ENCODE assay signal across 20 cellular contexts in the genomic region with DNA sequence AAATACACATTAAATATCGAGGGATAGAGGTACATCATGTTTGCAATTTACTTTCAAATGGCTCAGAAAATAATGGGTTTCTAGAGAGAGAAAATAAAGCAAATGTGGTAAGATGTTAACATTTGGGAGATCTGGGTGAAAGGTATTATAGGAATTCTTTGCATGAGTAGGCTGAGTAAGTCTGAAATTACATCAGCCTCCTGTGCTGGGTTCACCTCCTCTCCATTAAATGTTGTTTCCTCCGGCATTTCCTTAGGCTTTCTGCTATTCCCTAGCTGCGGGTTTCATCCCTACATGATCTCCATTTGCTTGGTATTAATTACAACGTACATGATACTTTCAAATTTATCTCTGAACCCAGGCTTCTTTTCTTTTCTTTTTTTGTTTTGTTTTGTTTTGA. TPM values are rescaled to one million over a fixed set of nuclear protein-coding genes. Genes with fewer than 3 reads are reported as not detected.
"Had no signal": no experiment of that assay in that cellular context is flagged by ENCODE, and none has a peak within 500 bp of the region (broad histone marks: within the 10 kb centered on the region; RNA-seq: fewer than 3 reads in every experiment).

No MANE protein-coding gene starts in this region.

- H3K27ac ChIP-seq: esophagus muscularis mucosa, neural progenitor cell, pancreas, tibial artery, vagina had no signal

- H3K4me1 ChIP-seq: tibial artery had no signal

- DNase-seq: activated naive CD4-positive, alpha-beta T cell treated with anti-CD3 and anti-CD28 coated beads for 36 hours; activated naive CD8-positive, alpha-beta T cell treated with anti-CD3 and anti-CD28 coated beads, Interleukin-2, amount 50 U/mL, for 24 hours; central memory CD4-positive, alpha-beta T cell; cortex of kidney; effector CD4-positive, alpha-beta T cell; foreskin melanocyte; left cardiac atrium; midbrain; pancreas; T-helper 1 cell; T1000; tibial artery had no signal

- ATAC-seq: activated CD4-positive, CD25-positive, alpha-beta regulatory T cell treated with anti-CD3 and anti-CD28 coated beads, Interleukin-2, amount 50 U/mL, for 24 hours; activated naive CD8-positive, alpha-beta T cell treated with anti-CD3 and anti-CD28 coated beads, Interleukin-2, amount 50 U/mL, for 24 hours; left cardiac atrium; pancreas; stimulated activated effector memory CD8-positive, alpha-beta T cell treated with anti-CD3 and anti-CD28 coated beads, Interleukin-12 subunit alpha, Interleukin-12 subunit beta, amount 100 ng/mL, for 72 hours had no signal

- H3K4me1 Mint-ChIP-seq: activated naive CD8-positive, alpha-beta T cell treated with anti-CD3 and anti-CD28 coated beads, Interleukin-2, amount 50 U/mL, for 24 hours; stimulated activated effector memory CD8-positive, alpha-beta T cell treated with anti-CD3 and anti-CD28 coated beads, Interleukin-12 subunit alpha, Interleukin-12 subunit beta, amount 100 ng/mL, for 72 hours had no signal

- H3K27me3 Mint-ChIP-seq: activated naive CD8-positive, alpha-beta T cell treated with anti-CD3 and anti-CD28 coated beads, Interleukin-2, amount 50 U/mL, for 24 hours had no signal

- H3K4me3 Mint-ChIP-seq: activated naive CD4-positive, alpha-beta T cell treated with anti-CD3 and anti-CD28 coated beads for 36 hours; activated naive CD8-positive, alpha-beta T cell treated with anti-CD3 and anti-CD28 coated beads, Interleukin-2, amount 50 U/mL, for 24 hours; neural progenitor cell; stimulated activated effector memory CD8-positive, alpha-beta T cell treated with anti-CD3 and anti-CD28 coated beads, Interleukin-12 subunit alpha, Interleukin-12 subunit beta, amount 100 ng/mL, for 72 hours had no signal

- H3K36me3 Mint-ChIP-seq: neural progenitor cell; stimulated activated effector memory CD8-positive, alpha-beta T cell treated with anti-CD3 and anti-CD28 coated beads, Interleukin-12 subunit alpha, Interleukin-12 subunit beta, amount 100 ng/mL, for 72 hours had no signal

- H3K9ac ChIP-seq: neural progenitor cell had no signal

- H3K36me3 ChIP-seq: esophagus muscularis mucosa, neural progenitor cell, pancreas, tibial artery, vagina had no signal

- H3K9me3 ChIP-seq: esophagus muscularis mucosa, pancreas, tibial artery, vagina had no signal

- H3K4me3 ChIP-seq: esophagus muscularis mucosa, lung, neural progenitor cell, pancreas, tibial artery, vagina had no signal

- H3K27me3 ChIP-seq: esophagus muscularis mucosa, neural progenitor cell, pancreas, vagina had no signal

- H3K27ac Mint-ChIP-seq: activated naive CD4-positive, alpha-beta T cell treated with anti-CD3 and anti-CD28 coated beads for 36 hours; activated naive CD8-positive, alpha-beta T cell treated with anti-CD3 and anti-CD28 coated beads, Interleukin-2, amount 50 U/mL, for 24 hours; activated T-helper 2 cell treated with anti-CD3 and anti-CD28 coated beads, Interferon-gamma antibody, Interleukin-2, Interleukin-4, amounts not matched to agents 10 μg/mL and 5 μg/mL and 100 μg/mL, durations not matched to agents 14 hours and 24 hours and 36 hours; stimulated activated effector memory CD8-positive, alpha-beta T cell treated with anti-CD3 and anti-CD28 coated beads, Interleukin-12 subunit alpha, Interleukin-12 subunit beta, amount 100 ng/mL, for 72 hours had no signal

- H3K9me3 Mint-ChIP-seq: activated naive CD4-positive, alpha-beta T cell treated with anti-CD3 and anti-CD28 coated beads for 36 hours; activated naive CD8-positive, alpha-beta T cell treated with anti-CD3 and anti-CD28 coated beads, Interleukin-2, amount 50 U/mL, for 24 hours; activated T-helper 2 cell treated with anti-CD3 and anti-CD28 coated beads, Interferon-gamma antibody, Interleukin-2, Interleukin-4, amounts not matched to agents 10 μg/mL and 5 μg/mL and 100 μg/mL, durations not matched to agents 14 hours and 24 hours and 36 hours; neural progenitor cell; stimulated activated effector memory CD8-positive, alpha-beta T cell treated with anti-CD3 and anti-CD28 coated beads, Interleukin-12 subunit alpha, Interleukin-12 subunit beta, amount 100 ng/mL, for 72 hours had no signal

RNA-seq across cellular contexts. Expression of gene ZMYND12, which starts 31.6 kb away (rescaled TPM):
- total RNA-seq: myocyte, vagina had no signal

RNA-seq across cellular contexts. Expression of gene RIMKLA, which starts 43.6 kb away (rescaled TPM):
- total RNA-seq: myocyte had no signal
